In the genomic region with DNA sequence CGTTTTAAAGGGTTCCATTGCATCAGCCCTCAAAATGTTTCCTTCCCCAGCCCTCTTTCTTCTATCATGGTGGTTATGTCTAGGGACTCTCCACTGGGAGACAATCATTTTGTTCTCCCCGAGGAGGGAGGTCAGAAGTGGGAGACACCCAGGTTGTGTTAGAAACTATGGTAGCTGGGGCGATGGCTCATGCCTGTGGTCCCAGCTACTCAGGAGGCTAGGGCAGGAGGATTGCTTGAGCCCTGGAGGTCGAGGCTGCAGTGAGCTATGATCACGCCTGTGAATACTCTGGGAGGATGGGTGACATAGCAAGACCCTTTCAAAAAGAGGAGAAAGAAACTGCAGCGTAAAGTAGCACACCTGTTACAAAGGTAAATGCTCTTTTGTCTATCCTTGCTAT, we compare ENCODE assay signal across 8 cellular contexts. TPM values are rescaled to one million over a fixed set of nuclear protein-coding genes. Genes with fewer than 3 reads are reported as not detected.
A peak's percentile ranks its signal among the peaks of the same experiment; 100 is the strongest.
DNase-seq lines count a peak whose midpoint lies in the region; ATAC-seq and TF ChIP-seq lines count a peak whose summit lies in the region.

No MANE protein-coding gene starts in this region.

- POLR2A ChIA-PET in CD4-positive, alpha-beta T cell (lab: Charles Lee): interaction anchor here (0.8 to 1.9 kb wide), 22 partner anchors 10 to 239 kb away, joined by 3 to 71 read pairs (median 6); a partner anchor contains a TSS

- H2AFZ ChIP-seq in mammary epithelial cell (ENCODE audit: low read depth, low read length): peak overlapping the region; percentile 86

- H3K9ac ChIP-seq in mammary epithelial cell (ENCODE audit: insufficient read depth, low read length): peak overlapping the region; percentile 58

- 61% methylated on average over 6 of the region's 6 CpGs for WGBS in mammary epithelial cell (ENCODE audit: low coverage, missing lambda C conversion rate)
- WGBS in mesodermal cell (ENCODE audit: insufficient coverage in 2 of 2), 2 experiments: 92 to 93% methylated on average over 4 to 5 of the region's 6 CpGs
- WGBS in aorta, 2 donors: 69 to 70% methylated on average over 6 of the region's 6 CpGs

- CTCF ChIA-PET in CD4-positive, alpha-beta T cell (lab: Charles Lee): interaction anchor here (0.6 to 3.7 kb wide), 35 partner anchors 8 to 222 kb away, joined by 3 to 153 read pairs (median 6); a partner anchor contains a TSS
- CTCF ChIA-PET in mammary epithelial cell (lab: Charles Lee; ENCODE audit: low non-redundant PET): interaction anchor here (0.6 to 1.7 kb wide), 2 partner anchors 8 to 19 kb away, joined by 6 to 7 read pairs; a partner anchor contains a TSS

- H3K4me1 ChIP-seq in mammary epithelial cell (ENCODE audit: insufficient read depth, low read length): peaks cover 12% of the 10 kb centered on the region
- peaks cover 10% of the 10 kb centered on the region for H3K4me1 ChIP-seq in mesodermal cell (ENCODE audit: control insufficient read depth, insufficient read depth, low read length, poor library complexity, severe bottlenecking)
- H3K4me1 ChIP-seq in aorta (ENCODE audit: control insufficient read depth in 1 of 2, insufficient read depth in 2 of 2, low read length in 2 of 2): no peaks in the 10 kb centered on the region

- TF ChIP-seq CTCF in CD4-positive, alpha-beta T cell (IDR thresholded peaks at IDR 0.05): no peak
- TF ChIP-seq CTCF in mammary epithelial cell (conservative IDR thresholded peaks at IDR 0.05 in 1 of 2, IDR thresholded peaks at IDR 0.05 in 1 of 2; ENCODE audit: extremely low read depth in 1 of 2, insufficient read depth in 1 of 2, low read depth in 1 of 2, low read length in 2 of 2): no peak

- no peaks in the 10 kb centered on the region for H3K36me3 Mint-ChIP-seq in CD4-positive, alpha-beta T cell (ENCODE audit: low read depth)

- intact Hi-C loops in CD4-positive, alpha-beta T cell (cut with DNase I, micrococcal nuclease): loop anchor here (1.0 to 5.0 kb wide), 4 partner anchors 13 to 39 kb away; a partner anchor contains a TSS
- intact Hi-C loops in mammary epithelial cell (cut with micrococcal nuclease): loop anchor here (1.0 kb wide), 2 partner anchors 22 to 34 kb away; no protein-coding TSS in a partner anchor
- intact Hi-C loops in aorta (cut with DNase I): loop anchor here in 1 of 2 donors (2.0 kb wide), 1 partner anchor 39 kb away; a partner anchor contains a TSS

- no TSS peak for BruUV-seq in mammary epithelial cell (replicated peaks; lab: Mats Ljungman, UMichigan)

- H3K4me3 Mint-ChIP-seq in CD4-positive, alpha-beta T cell: peak overlapping the region; percentile 88

- no peaks in the 10 kb centered on the region for H3K36me3 ChIP-seq in mammary epithelial cell (ENCODE audit: insufficient read depth, low read length)
- H3K36me3 ChIP-seq in mesodermal cell (ENCODE audit: control insufficient read depth, insufficient read depth, low read length): peaks cover 4% of the 10 kb centered on the region
- H3K36me3 ChIP-seq in aorta (ENCODE audit: control insufficient read depth in 1 of 2, insufficient read depth in 2 of 2, low read length in 1 of 2): no peaks in the 10 kb centered on the region

- peaks cover 13% of the 10 kb centered on the region for H3K4me1 Mint-ChIP-seq in CD4-positive, alpha-beta T cell (ENCODE audit: low read depth)

- H3K9me3 Mint-ChIP-seq in CD4-positive, alpha-beta T cell: no peaks in the 10 kb centered on the region

- in situ Hi-C loops in mammary epithelial cell (cut with MboI; ENCODE audit: low sequenced_read_pairs in 2 of 2): no loop called here

- H3K27ac Mint-ChIP-seq in CD4-positive, alpha-beta T cell: peak overlapping the region; percentile 92

- H3K9me3 ChIP-seq in CD4-positive, alpha-beta T cell (ENCODE audit: control insufficient read depth, low read length): no peaks in the 10 kb centered on the region
- H3K9me3 ChIP-seq in mammary epithelial cell (replicated peaks; ENCODE audit: insufficient read depth, low read length): no peaks in the 10 kb centered on the region
- H3K9me3 ChIP-seq in mesodermal cell (ENCODE audit: control insufficient read depth, low read length): no peaks in the 10 kb centered on the region
- no peaks in the 10 kb centered on the region for H3K9me3 ChIP-seq in aorta (ENCODE audit: control insufficient read depth, low read length)

- peak overlapping the region; percentile 84 for H3K27ac ChIP-seq in CD4-positive, alpha-beta T cell (ENCODE audit: low read depth, low read length)
- peak overlapping the region; percentile 55 for H3K27ac ChIP-seq in mammary epithelial cell (ENCODE audit: insufficient read depth, low read depth, low read length)
- peak overlapping the region; percentile 85 for H3K27ac ChIP-seq in mesodermal cell (ENCODE audit: low read depth, low read length, severe bottlenecking)
- H3K27ac ChIP-seq in aorta (ENCODE audit: low read depth in 1 of 2, low read length in 2 of 2): peak overlapping the region; percentile 46 to 78

- DNase-seq in CD4-positive, alpha-beta T cell: no peak
- DNase-seq in mammary epithelial cell: no peak
- peak in 1 of 2 donors; percentile 41 for DNase-seq in aorta
- no peak for DNase-seq in NOMO-1 treated with DMSO at 0.1 percent for 48 hours (lab: John Stamatoyannopoulos, UW; ENCODE audit: unreplicated experiment)
- DNase-seq in NCI-H82 treated with DMSO at 0.1 percent for 48 hours (lab: John Stamatoyannopoulos, UW; ENCODE audit: unreplicated experiment): no peak
- DNase-seq in epidermal melanocyte (ENCODE audit: insufficient read length, low spot score): no peak

- dilution Hi-C loops in mammary epithelial cell (cut with HindIII; ENCODE audit: low sequenced_read_pairs): no loop called here

- no peaks in the 10 kb centered on the region for H3K27me3 Mint-ChIP-seq in CD4-positive, alpha-beta T cell

- ATAC-seq in CD4-positive, alpha-beta T cell (ENCODE audit: poor library complexity): no peak
- ATAC-seq in HG03175 (IDR thresholded peaks at IDR 0.05; ENCODE audit: unreplicated experiment) (peak; percentile 4), aorta (ENCODE audit: low FRiP score) (peak; percentile 1)

- peak overlapping the region; percentile 28 to 57 (median 30) for H3K4me3 ChIP-seq in mammary epithelial cell (replicated peaks in 1 of 3; ENCODE audit: insufficient read depth in 1 of 3, low read depth in 2 of 3, low read length in 3 of 3)
- H3K4me3 ChIP-seq in mesodermal cell (ENCODE audit: extremely low read depth, insufficient read depth, low read length, poor library complexity, severe bottlenecking): peak overlapping the region; percentile 39
- peak overlapping the region; percentile 10 to 44 for H3K4me3 ChIP-seq in aorta (ENCODE audit: low read length in 2 of 2)

- no peaks in the 10 kb centered on the region for H3K79me2 ChIP-seq in mammary epithelial cell (ENCODE audit: insufficient read depth, low read length)

- no peaks in the 10 kb centered on the region for H3K27me3 ChIP-seq in CD4-positive, alpha-beta T cell (ENCODE audit: control insufficient read depth, insufficient read depth, low read length)
- H3K27me3 ChIP-seq in mammary epithelial cell (ENCODE audit: insufficient read depth, low read length): no peaks in the 10 kb centered on the region
- H3K27me3 ChIP-seq in aorta (ENCODE audit: control insufficient read depth in 1 of 2, insufficient read depth in 2 of 2, low read length in 1 of 2): no peaks in the 10 kb centered on the region

- peak overlapping the region; percentile 82 for H3K4me2 ChIP-seq in mammary epithelial cell (ENCODE audit: insufficient read depth, low read depth, low read length)

- H4K20me1 ChIP-seq in mammary epithelial cell (ENCODE audit: insufficient read depth, low read length): no peaks in the 10 kb centered on the region

RNA-seq across cellular contexts. Expression of a gene that starts 13.0 kb away (rescaled TPM):
- total RNA-seq in CD4-positive, alpha-beta T cell: 1 to 10 TPM; 3.2 to 4.7 TPM
- total RNA-seq in mammary epithelial cell: 1 to 10 TPM; 4.3 to 4.7 TPM
- polyA plus RNA-seq in mammary epithelial cell: 4.2 TPM
- polyA minus RNA-seq in mammary epithelial cell: 14.7 TPM
- polyA plus RNA-seq in mesodermal cell (2013, experiment 1 of 2): 7.5 TPM
- polyA plus RNA-seq in mesodermal cell (2013, experiment 2 of 2): 8.8 TPM
- total RNA-seq in aorta: 10 to 100 TPM in 1 of 2 donors, 1 to 10 TPM in 1; 5.3 to 11.2 TPM
- 10 to 100 TPM; 16.8 to 20.8 TPM for polyA plus RNA-seq in aorta

RNA-seq across cellular contexts. Expression of a gene that starts 18.5 kb away (rescaled TPM):
- 1 to 10 TPM; 3.2 to 3.3 TPM for total RNA-seq in CD4-positive, alpha-beta T cell
- total RNA-seq in mammary epithelial cell: 1 to 10 TPM; 7.8 to 9.8 TPM
- polyA plus RNA-seq in mammary epithelial cell: 2.9 TPM
- 2.5 TPM for polyA minus RNA-seq in mammary epithelial cell
- polyA plus RNA-seq in mesodermal cell (2013, experiment 1 of 2): 7.3 TPM
- 5.5 TPM for polyA plus RNA-seq in mesodermal cell (2013, experiment 2 of 2)
- 10 to 100 TPM in 1 of 2 donors, 1 to 10 TPM in 1; 4.2 to 10.2 TPM for total RNA-seq in aorta
- polyA plus RNA-seq in aorta: 10 to 100 TPM; 11.1 to 14.3 TPM

RNA-seq across cellular contexts. Expression of a gene that starts 22.7 kb away (rescaled TPM):
- total RNA-seq in CD4-positive, alpha-beta T cell: 100 to 1,000 TPM in 1 of 2 experiments, 10 to 100 TPM in 1; 85.6 to 103 TPM
- total RNA-seq in mammary epithelial cell (1 to 10 TPM; 1.7 to 7.5 TPM), aorta (10 to 100 TPM; 59.0 to 79.5 TPM)
- polyA plus RNA-seq in mammary epithelial cell (8.3 TPM), aorta (100 to 1,000 TPM in 1 of 2 donors, 10 to 100 TPM in 1; 14.7 to 116 TPM)
- polyA minus RNA-seq in mammary epithelial cell: 62.6 TPM
- 57.3 TPM for polyA plus RNA-seq in mesodermal cell (2013, experiment 1 of 2)
- 43.5 TPM for polyA plus RNA-seq in mesodermal cell (2013, experiment 2 of 2)

RNA-seq across cellular contexts. Expression of a gene that starts 24.3 kb away (rescaled TPM):
- total RNA-seq in CD4-positive, alpha-beta T cell: 10 to 100 TPM; 46.8 to 48.7 TPM
- total RNA-seq in mammary epithelial cell (100 to 1,000 TPM; 407 to 974 TPM), aorta (100 to 1,000 TPM; 317 TPM)
- polyA plus RNA-seq in mammary epithelial cell (2,366 TPM), aorta (100 to 1,000 TPM; 310 to 314 TPM)
- polyA minus RNA-seq in mammary epithelial cell: 2,241 TPM
- polyA plus RNA-seq in mesodermal cell (2013, experiment 1 of 2): 697 TPM
- 590 TPM for polyA plus RNA-seq in mesodermal cell (2013, experiment 2 of 2)

RNA-seq across cellular contexts. Expression of a gene that starts 36.1 kb away (rescaled TPM):
- total RNA-seq in CD4-positive, alpha-beta T cell: 10 to 100 TPM; 28.7 to 29.6 TPM
- total RNA-seq in mammary epithelial cell: 10 to 100 TPM; 12.2 to 73.5 TPM
- 10.4 TPM for polyA plus RNA-seq in mammary epithelial cell
- polyA minus RNA-seq in mammary epithelial cell: 56.5 TPM
- 122 TPM for polyA plus RNA-seq in mesodermal cell (2013, experiment 1 of 2)
- polyA plus RNA-seq in mesodermal cell (2013, experiment 2 of 2): 108 TPM
- total RNA-seq in aorta: 100 to 1,000 TPM; 138 to 146 TPM
- 100 to 1,000 TPM in 1 of 2 donors, 10 to 100 TPM in 1; 22.7 to 149 TPM for polyA plus RNA-seq in aorta

Comparison
In these comparisons a context has a peak if more than half of its experiments do, and no peak if none do; other contexts are left out.
1. RNA of a gene that starts 22.7 kb away (total RNA-seq): 85.6 to 103 TPM in CD4-positive, alpha-beta T cell and 59.0 to 79.5 TPM in aorta; 1.7 to 7.5 TPM in mammary epithelial cell; every median in the first group is over 4 times any median in the second.
2. Peak in every context shown above with its lines, with median percentiles within 50 percentile points of each other: H3K27ac ChIP-seq and H3K4me3 ChIP-seq.